In genomic region chr13:25874907-25875306, GRCh38 we compare ENCODE assay signal across 8 cellular contexts.
DNase-seq lines count a peak whose midpoint lies in the region; ATAC-seq and TF ChIP-seq lines count a peak whose summit lies in the region.

No MANE protein-coding gene starts in this region.

- H3K9me3 Mint-ChIP-seq in endothelial cell (ENCODE audit: unreplicated experiment), result no peaks in the 10 kb centered on the region

- peak overlapping the region; percentile 49 for H3K27ac Mint-ChIP-seq in endothelial cell (ENCODE audit: unreplicated experiment)

- DNase-seq in NOMO-1 (lab: John Stamatoyannopoulos, UW; ENCODE audit: unreplicated experiment in 2 of 2) (peak; percentile 87 to 93), endothelial cell (ENCODE audit: low spot score) (no peak), NCI-H524 treated with DMSO at 0.1 percent for 48 hours (lab: John Stamatoyannopoulos, UW) (no peak), dermis blood vessel endothelial cell (no peak)
- peak; percentile 58 to 60 for DNase-seq in activated CD4-positive, alpha-beta T cell treated with anti-CD3 and anti-CD28 coated beads, Interleukin-2, amount 50 U/mL, for 48 hours
- peak; percentile 15 for DNase-seq in stimulated activated CD8-positive, alpha-beta memory T cell treated with anti-CD3 and anti-CD28 coated beads, Interleukin-7, amount 100 ng/mL, for 24 hours (ENCODE audit: low read depth)

- TF ChIP-seq CTCF in endothelial cell (IDR thresholded peaks at IDR 0.05; ENCODE audit: unreplicated experiment), result no peak

- peaks cover 37% of the 10 kb centered on the region for H3K4me1 Mint-ChIP-seq in endothelial cell (ENCODE audit: unreplicated experiment)

- H3K27me3 Mint-ChIP-seq in endothelial cell (ENCODE audit: unreplicated experiment), result no peaks in the 10 kb centered on the region

- no peaks in the 10 kb centered on the region for H3K36me3 Mint-ChIP-seq in endothelial cell (ENCODE audit: low read depth, unreplicated experiment)

- no peak overlapping the region for H3K4me3 Mint-ChIP-seq in endothelial cell (ENCODE audit: unreplicated experiment)

- ATAC-seq in HG03354 (IDR thresholded peaks at IDR 0.05; ENCODE audit: poor library complexity, severe bottlenecking, unreplicated experiment) (no peak), GM21526 (IDR thresholded peaks at IDR 0.05; ENCODE audit: low FRiP score, unreplicated experiment) (no peak)

Comparison
In these comparisons a context has a peak if more than half of its experiments do, and no peak if none do; other contexts are left out.
1. DNase-seq: peak in NOMO-1 (2 of 2), activated CD4-positive, alpha-beta T cell treated with anti-CD3 and anti-CD28 coated beads, Interleukin-2, amount 50 U/mL, for 48 hours (2 of 2) and stimulated activated CD8-positive, alpha-beta memory T cell treated with anti-CD3 and anti-CD28 coated beads, Interleukin-7, amount 100 ng/mL, for 24 hours (single experiment); none in endothelial cell (single experiment), NCI-H524 treated with DMSO at 0.1 percent for 48 hours (single experiment) and dermis blood vessel endothelial cell (single experiment).